8 cellular contexts compared by ENCODE assay signal in the genomic region with DNA sequence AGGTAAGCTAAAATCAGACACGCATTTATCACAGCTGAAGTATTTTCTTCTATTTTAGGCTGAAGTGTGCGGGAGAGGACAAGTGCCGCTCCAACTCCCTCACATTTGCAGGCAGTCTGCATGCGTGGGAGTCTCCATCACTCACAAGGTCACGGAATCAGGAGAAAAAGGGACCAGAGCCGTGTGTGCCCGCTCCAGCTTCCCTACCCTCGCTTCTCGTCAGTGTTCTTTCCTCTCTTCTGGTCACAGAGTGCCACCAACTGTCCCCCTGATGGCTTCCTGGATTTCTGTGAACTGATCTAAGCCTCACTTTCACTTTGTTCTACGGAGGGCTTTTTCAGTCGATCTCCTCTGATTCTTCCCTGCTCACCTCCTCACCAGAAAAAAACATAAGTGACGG.
DNase-seq lines count a peak whose midpoint lies in the region; ATAC-seq and TF ChIP-seq lines count a peak whose summit lies in the region.

No MANE protein-coding gene starts in this region.

- no peak for DNase-seq in activated T-cell treated with anti-CD3 and anti-CD28 coated beads, Interleukin-2, amount 50 U/mL, for 4 hours
- DNase-seq in activated T-cell treated with anti-CD3 and anti-CD28 coated beads, Interleukin-2, amount 50 U/mL, for 48 hours: no peak
- DNase-seq in Panc1 (ENCODE audit: low read depth, low spot score): peak; percentile 0
- peak in 40 of 42 donors; percentile 5 to 68 (median 32) for DNase-seq in head of caudate nucleus
- no peak for DNase-seq in Peyer's patch
- no peak for DNase-seq in activated CD8-positive, alpha-beta memory T cell treated with anti-CD3 and anti-CD28 coated beads, Interleukin-2, amount 50 U/mL, for 4 hours
- no peak for DNase-seq in GOT3 (lab: John Stamatoyannopoulos, UW)

- H3K4me1 ChIP-seq in Panc1 (ENCODE audit: control insufficient read depth, insufficient read depth, low read length) (no peaks in the 10 kb centered on the region), Peyer's patch (no peaks in the 10 kb centered on the region)

- H3K4me3 ChIP-seq in Panc1 (ENCODE audit: low read depth in 2 of 2, low read length in 2 of 2) (peak overlapping the region; percentile 36 to 48), Peyer's patch (no peak overlapping the region)

- intact Hi-C loops in Panc1 (cut with micrococcal nuclease; ENCODE audit: unreplicated experiment) (loop anchor here (5.0 kb wide), 1 partner anchor 240 kb away; no protein-coding TSS in a partner anchor), head of caudate nucleus (cut with DNase I) (no loop called here)

- H3K27me3 Mint-ChIP-seq in activated T-cell treated with anti-CD3 and anti-CD28 coated beads, Interleukin-2, amount 50 U/mL, for 4 hours (ENCODE audit: low read depth): no peaks in the 10 kb centered on the region

- in situ Hi-C loops in Panc1 (cut with HindIII; ENCODE audit: low pct_unique_long_range_greater_than_20kb, low sequenced_read_pairs): no loop called here

- TF ChIP-seq CTCF in Panc1 (IDR thresholded peaks at IDR 0.05) (no peak; the same call in 1 of the 2 replicates), Peyer's patch (IDR thresholded peaks at IDR 0.05) (no peak)

- no TSS peak for BruUV-seq in Panc1 (replicated peaks; lab: Mats Ljungman, UMichigan)

- H3K36me3 Mint-ChIP-seq in activated T-cell treated with anti-CD3 and anti-CD28 coated beads, Interleukin-2, amount 50 U/mL, for 4 hours (ENCODE audit: insufficient read depth): no peaks in the 10 kb centered on the region

- H3K9me3 ChIP-seq in Panc1 (ENCODE audit: control insufficient read depth, insufficient read depth, low read depth, low read length) (no peaks in the 10 kb centered on the region), Peyer's patch (no peaks in the 10 kb centered on the region)

- peak overlapping the region; percentile 17 for H3K4me3 Mint-ChIP-seq in activated T-cell treated with anti-CD3 and anti-CD28 coated beads, Interleukin-2, amount 50 U/mL, for 4 hours

- no peaks in the 10 kb centered on the region for H3K4me1 Mint-ChIP-seq in activated T-cell treated with anti-CD3 and anti-CD28 coated beads, Interleukin-2, amount 50 U/mL, for 4 hours (ENCODE audit: low read depth)

- POLR2A ChIA-PET in Panc1 (lab: Charles Lee): no interaction called here

- no peak for ATAC-seq in activated T-cell treated with anti-CD3 and anti-CD28 coated beads, Interleukin-2, amount 50 U/mL, for 4 hours
- ATAC-seq in HG02973 (IDR thresholded peaks at IDR 0.05; ENCODE audit: unreplicated experiment): peak; percentile 83
- peak; percentile 79 for ATAC-seq in Panc1

- H3K36me3 ChIP-seq in Panc1 (ENCODE audit: control insufficient read depth, insufficient read depth, low read length): no peaks in the 10 kb centered on the region
- H3K36me3 ChIP-seq in Peyer's patch: no peaks in the 10 kb centered on the region

- H3K27me3 ChIP-seq in Panc1 (ENCODE audit: control insufficient read depth, insufficient read depth, low read length) (no peaks in the 10 kb centered on the region), Peyer's patch (no peaks in the 10 kb centered on the region)

- no peak for TF ChIP-seq POLR2A in Peyer's patch (IDR thresholded peaks at IDR 0.05)

- 0 out of 2 replicates have a peak overlapping the region, but pooled peaks have one; percentile 17 for H3K27ac ChIP-seq in Panc1 (ENCODE audit: low read length)
- no peak overlapping the region for H3K27ac ChIP-seq in Peyer's patch

- CTCF ChIA-PET in Panc1 (lab: Charles Lee): interaction anchor here (1.3 kb wide), 1 partner anchor 237 kb away, joined by 4 read pairs; no protein-coding TSS in a partner anchor

- peaks cover 14% of the 10 kb centered on the region for H3K9me3 Mint-ChIP-seq in activated T-cell treated with anti-CD3 and anti-CD28 coated beads, Interleukin-2, amount 50 U/mL, for 4 hours

Comparison
In these comparisons a context has a peak if more than half of its experiments do, and no peak if none do; other contexts are left out.
1. ATAC-seq: peak in HG02973 (single experiment) and Panc1 (single experiment); none in activated T-cell treated with anti-CD3 and anti-CD28 coated beads, Interleukin-2, amount 50 U/mL, for 4 hours (0 of 2).
2. DNase-seq: peak in Panc1 (single experiment) and head of caudate nucleus (40 of 42); none in activated T-cell treated with anti-CD3 and anti-CD28 coated beads, Interleukin-2, amount 50 U/mL, for 4 hours (single experiment), activated T-cell treated with anti-CD3 and anti-CD28 coated beads, Interleukin-2, amount 50 U/mL, for 48 hours (0 of 2), Peyer's patch (0 of 3), activated CD8-positive, alpha-beta memory T cell treated with anti-CD3 and anti-CD28 coated beads, Interleukin-2, amount 50 U/mL, for 4 hours (single experiment) and GOT3 (single experiment).
3. H3K4me3 ChIP-seq: peak in Panc1 (2 of 2); none in Peyer's patch (0 of 4).